In the genomic region with DNA sequence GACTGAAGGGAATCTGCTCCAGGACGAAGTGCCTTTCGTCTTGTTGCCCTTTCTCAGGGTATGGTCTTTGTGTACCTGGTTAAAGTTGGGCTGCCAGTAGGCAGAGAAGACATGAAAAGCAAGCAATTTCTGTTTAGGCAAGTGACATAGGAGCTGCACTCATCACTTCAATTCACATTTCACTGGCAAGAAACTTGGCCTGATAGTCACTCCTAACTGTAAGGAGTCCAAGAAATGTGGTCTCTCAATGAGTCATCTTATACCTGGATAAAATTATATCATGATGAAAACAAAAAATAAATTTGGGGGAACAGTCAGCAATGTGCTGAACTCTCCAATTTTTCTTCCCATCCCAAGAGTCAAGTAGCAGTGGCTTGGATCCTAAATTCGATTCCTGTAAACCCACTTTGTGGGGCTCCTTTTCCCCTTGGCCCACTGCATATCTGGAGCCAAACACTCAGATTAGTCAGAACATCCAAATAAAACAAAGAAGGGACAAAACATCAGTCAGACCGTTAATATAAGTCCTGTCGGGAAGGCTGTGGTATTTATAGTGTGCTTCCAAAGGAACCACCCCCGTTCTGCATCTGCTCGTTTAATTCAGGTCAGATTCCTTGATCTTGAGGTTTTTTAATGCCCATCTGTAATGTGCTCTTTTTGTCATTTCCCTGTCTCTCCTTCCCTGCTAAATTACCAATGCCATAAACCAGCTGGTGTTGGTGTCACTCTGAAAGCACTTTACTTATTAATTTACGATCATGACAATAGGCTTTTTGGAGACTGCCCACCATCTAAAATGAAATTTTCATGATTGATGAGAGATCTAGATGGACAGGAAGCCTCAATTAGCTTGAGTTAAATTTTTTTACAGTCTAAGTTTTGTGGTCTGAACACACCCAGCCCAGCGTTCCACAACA, we compare ENCODE assay signal across 22 cellular contexts. TPM values are rescaled to one million over a fixed set of nuclear protein-coding genes. Genes with fewer than 3 reads are reported as not detected.
A peak's percentile ranks its signal among the peaks of the same experiment; 100 is the strongest.
DNase-seq lines count a peak whose midpoint lies in the region; ATAC-seq and TF ChIP-seq lines count a peak whose summit lies in the region.
"Had no signal": no experiment of that assay in that cellular context is flagged by ENCODE, and none has a peak within 500 bp of the region (broad histone marks: within the 10 kb centered on the region; RNA-seq: fewer than 3 reads in every experiment).

No MANE protein-coding gene starts in this region.

- BruUV-seq in A673 (replicated peaks; lab: Mats Ljungman, UMichigan), result no TSS peak

- H3K36me3 Mint-ChIP-seq in HFFc6 (ENCODE audit: low read depth), result no peaks in the 10 kb centered on the region

- ATAC-seq in GM21576 (IDR thresholded peaks at IDR 0.05; ENCODE audit: unreplicated experiment), result no peak
- ATAC-seq: left ventricle myocardium superior, Right ventricle myocardium inferior had no signal

- H3K9ac ChIP-seq in adipocyte (ENCODE audit: low read length), result no peak overlapping the region

- TF ChIP-seq CTCF in A673 (conservative IDR thresholded peaks at IDR 0.05; ENCODE audit: low read depth, low read length) (no peak), HFFc6 (IDR thresholded peaks at IDR 0.05) (no peak)

- POLR2A ChIA-PET in A673 (lab: Charles Lee; ENCODE audit: low non-redundant PET), result interaction anchor here (0.6 kb wide), 1 partner anchor 1900 kb away, joined by 3 read pairs; no protein-coding TSS in a partner anchor

- H3K4me3 ChIP-seq in A673 (ENCODE audit: low read depth, low read length, poor library complexity, severe bottlenecking) (no peak overlapping the region), adipocyte (ENCODE audit: low read length) (peak overlapping the region; percentile 7)
- H3K4me3 ChIP-seq: skin epidermis had no signal

- no peak overlapping the region for H3K27ac Mint-ChIP-seq in HFFc6
- H3K27ac Mint-ChIP-seq: activated B cell treated with CpG ODN at 0.5 μM for 24 hours had no signal

- H3K36me3 ChIP-seq in A673 (ENCODE audit: insufficient read depth, low read length, poor library complexity, severe bottlenecking) (no peaks in the 10 kb centered on the region), adipocyte (ENCODE audit: control insufficient read depth, insufficient read depth, low read length, severe bottlenecking) (no peaks in the 10 kb centered on the region)

- H3K27me3 ChIP-seq in A673 (replicated peaks; ENCODE audit: insufficient read depth, low read depth, low read length, poor library complexity) (no peaks in the 10 kb centered on the region), adipocyte (replicated peaks; ENCODE audit: control insufficient read depth, insufficient read depth, low read length) (peaks cover 6% of the 10 kb centered on the region)

- intact Hi-C loops in A673 (cut with micrococcal nuclease; ENCODE audit: unreplicated experiment), result no loop called here

- peaks cover 16% of the 10 kb centered on the region; the same call in 1 of the 2 replicates for H3K4me1 Mint-ChIP-seq in HFFc6 (ENCODE audit: low read depth)
- H3K4me1 Mint-ChIP-seq: activated B cell treated with CpG ODN at 0.5 μM for 24 hours; central memory CD8-positive, alpha-beta T cell had no signal

- H3K4me3 Mint-ChIP-seq in HFFc6, result no peak overlapping the region
- H3K4me3 Mint-ChIP-seq: activated B cell treated with CpG ODN at 0.5 μM for 24 hours; central memory CD8-positive, alpha-beta T cell; IgD-negative memory B cell had no signal

- CTCF ChIA-PET in A673 (lab: Charles Lee), result no interaction called here

- H3K4me1 ChIP-seq in A673 (ENCODE audit: insufficient read depth, low read length, poor library complexity, severe bottlenecking), result no peaks in the 10 kb centered on the region
- H3K4me1 ChIP-seq in adipocyte (ENCODE audit: control insufficient read depth, insufficient read depth, low read length), result peaks cover 7% of the 10 kb centered on the region
- H3K4me1 ChIP-seq: Caco-2 had no signal

- peak; percentile 33 for DNase-seq in A673 (ENCODE audit: low spot score)
- peak; percentile 8 for DNase-seq in HFFc6
- no peak for DNase-seq in adipocyte (ENCODE audit: low read depth)
- DNase-seq in myocyte (ENCODE audit: low read depth), result peak; percentile 42
- DNase-seq in cerebellum (ENCODE audit: low spot score), result no peak
- no peak for DNase-seq in activated CD8-positive, alpha-beta memory T cell treated with anti-CD3 and anti-CD28 coated beads, Interleukin-2, amount 50 U/mL, for 4 hours
- DNase-seq in T-helper 2 cell, result no peak
- DNase-seq: activated B cell treated with CpG ODN at 0.5 μM for 24 hours; Caco-2; left ventricle myocardium superior; NCI-H2107; stimulated activated CD4-positive, alpha-beta T cell treated with anti-CD3 and anti-CD28 coated beads, Interleukin-4, amount 100 ng/mL, for 4 hours; stimulated activated CD8-positive, alpha-beta memory T cell treated with anti-CD3 and anti-CD28 coated beads, Interleukin-4, amount 100 ng/mL, for 48 hours; substantia nigra had no signal

- H3K27me3 Mint-ChIP-seq in HFFc6 (ENCODE audit: insufficient read depth), result peaks cover 5% of the 10 kb centered on the region

- no peak overlapping the region for H3K27ac ChIP-seq in A673 (ENCODE audit: low read depth, low read length, poor library complexity, severe bottlenecking)
- H3K27ac ChIP-seq: skin epidermis had no signal

- H3K9me3 ChIP-seq in A673 (ENCODE audit: low read depth, low read length, poor library complexity, severe bottlenecking) (no peaks in the 10 kb centered on the region), adipocyte (ENCODE audit: control insufficient read depth, low read length) (no peaks in the 10 kb centered on the region)
- H3K9me3 ChIP-seq: Caco-2 had no signal

- H3K9me3 Mint-ChIP-seq in HFFc6, result peaks cover 5% of the 10 kb centered on the region; the same call in 1 of the 2 replicates
- H3K9me3 Mint-ChIP-seq: activated B cell treated with CpG ODN at 0.5 μM for 24 hours; central memory CD8-positive, alpha-beta T cell had no signal

RNA-seq across cellular contexts. Expression of a gene that starts 5.1 kb away (rescaled TPM):
- total RNA-seq in A673 (2021), result 0.37 and 0.67 TPM in 2 replicates
- not detected for total RNA-seq in HFFc6 (2021; fragmentation: NEBNext Ultra II Directional; extraction: Animal tissue kit (Norgen Biotek cat#: 25700))
- not detected in 2 replicates for total RNA-seq in myocyte
- polyA plus RNA-seq in myocyte (2012), result 0.04 TPM
- total RNA-seq in cerebellum, result 0.09 TPM
- total RNA-seq: activated B cell treated with CpG ODN at 0.5 μM for 24 hours; frontal cortex; left ventricle myocardium superior; omental fat pad; Right ventricle myocardium inferior; T-helper 2 cell treated with Interferon-gamma antibody and Interleukin-4, amounts not matched to agents 100 ng/mL and 5 ng/mL, for 36 hours had no signal
- polyA plus RNA-seq: IgD-negative memory B cell had no signal

Comparison
In these comparisons a context has a peak if more than half of its experiments do, and no peak if none do; other contexts are left out.
1. DNase-seq: peak in A673 (single experiment), HFFc6 (single experiment) and myocyte (single experiment); none in adipocyte (single experiment), cerebellum (single experiment), activated CD8-positive, alpha-beta memory T cell treated with anti-CD3 and anti-CD28 coated beads, Interleukin-2, amount 50 U/mL, for 4 hours (single experiment) and T-helper 2 cell (0 of 5).